In the genomic region with DNA sequence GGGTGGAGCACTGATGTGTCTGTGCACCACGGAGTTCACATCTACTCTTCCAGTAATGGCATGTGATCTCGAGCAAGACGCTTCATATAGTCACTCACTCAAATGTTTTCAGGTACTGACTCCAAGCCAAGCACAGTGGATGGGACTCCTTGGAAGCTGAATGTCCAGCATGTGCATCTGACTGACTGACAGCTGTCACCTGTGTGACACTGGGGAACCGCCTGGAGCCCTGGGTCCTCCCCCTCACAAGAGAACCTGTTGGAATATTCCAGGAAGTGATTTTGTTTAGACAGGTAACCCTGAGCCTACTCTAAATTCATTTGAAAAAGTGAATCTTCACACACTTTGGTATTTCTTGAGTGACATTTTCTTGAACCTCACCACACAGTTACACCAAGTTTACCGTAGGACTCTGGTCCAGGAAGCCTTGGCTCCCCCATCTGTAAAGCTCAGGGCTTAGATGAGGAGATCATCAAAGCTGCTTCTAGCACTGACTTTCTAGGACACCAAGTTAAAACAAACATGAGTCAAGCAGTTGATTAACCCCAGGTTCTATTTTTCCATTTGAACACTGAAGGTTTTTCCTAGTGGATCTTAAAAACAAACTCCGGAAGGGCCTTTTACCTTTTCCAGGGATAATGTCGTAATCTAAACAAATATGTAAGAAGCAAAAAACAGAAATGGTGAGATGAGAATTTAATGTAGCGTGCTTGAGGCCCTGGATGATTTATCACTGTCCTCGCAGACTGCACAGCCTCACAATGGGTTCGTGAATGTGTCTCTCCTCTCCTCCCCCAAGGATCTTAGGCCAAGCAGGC, we compare ENCODE assay signal across 1 cellular context.
TF ChIP-seq lines count a peak whose summit lies in the region.

No MANE protein-coding gene starts in this region.

TF ChIP-seq in HepG2, 621 proteins besides CTCF, POLR2A, EP300 and RAD21 (continued from another document and continues in another):
- TF ChIP-seq, protein P1, sequence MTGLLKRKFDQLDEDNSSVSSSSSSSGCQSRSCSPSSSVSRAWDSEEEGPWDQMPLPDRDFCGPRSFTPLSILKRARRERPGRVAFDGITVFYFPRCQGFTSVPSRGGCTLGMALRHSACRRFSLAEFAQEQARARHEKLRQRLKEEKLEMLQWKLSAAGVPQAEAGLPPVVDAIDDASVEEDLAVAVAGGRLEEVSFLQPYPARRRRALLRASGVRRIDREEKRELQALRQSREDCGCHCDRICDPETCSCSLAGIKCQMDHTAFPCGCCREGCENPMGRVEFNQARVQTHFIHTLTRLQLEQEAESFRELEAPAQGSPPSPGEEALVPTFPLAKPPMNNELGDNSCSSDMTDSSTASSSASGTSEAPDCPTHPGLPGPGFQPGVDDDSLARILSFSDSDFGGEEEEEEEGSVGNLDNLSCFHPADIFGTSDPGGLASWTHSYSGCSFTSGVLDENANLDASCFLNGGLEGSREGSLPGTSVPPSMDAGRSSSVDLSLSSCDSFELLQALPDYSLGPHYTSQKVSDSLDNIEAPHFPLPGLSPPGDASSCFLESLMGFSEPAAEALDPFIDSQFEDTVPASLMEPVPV (CRISPR knock-in tag; IDR thresholded peaks at IDR 0.05): no peak
- TF ChIP-seq, protein P2, sequence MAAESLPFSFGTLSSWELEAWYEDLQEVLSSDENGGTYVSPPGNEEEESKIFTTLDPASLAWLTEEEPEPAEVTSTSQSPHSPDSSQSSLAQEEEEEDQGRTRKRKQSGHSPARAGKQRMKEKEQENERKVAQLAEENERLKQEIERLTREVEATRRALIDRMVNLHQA (CRISPR knock-in tag; IDR thresholded peaks at IDR 0.05): no peak
- TF ChIP-seq HMGA1 (CRISPR knock-in tag; conservative IDR thresholded peaks at IDR 0.05) (no peak), SNRNP70 (IDR thresholded peaks at IDR 0.05; ENCODE audit: low read depth, low read length) (no peak), ZMAT3 (CRISPR knock-in tag; conservative IDR thresholded peaks at IDR 0.05) (no peak), SMARCC2 (IDR thresholded peaks at IDR 0.05) (no peak), ZNF326 (CRISPR knock-in tag; IDR thresholded peaks at IDR 0.05; ENCODE audit: borderline replicate concordance) (no peak), TEAD3 (CRISPR knock-in tag; optimal IDR thresholded peaks at IDR 0.05; ENCODE audit: borderline replicate concordance) (no peak), ZNF44 (CRISPR knock-in tag; IDR thresholded peaks at IDR 0.05) (no peak), NCOA5 (CRISPR knock-in tag; IDR thresholded peaks at IDR 0.05) (no peak), ZNF792 (CRISPR knock-in tag; IDR thresholded peaks at IDR 0.05) (no peak), KLF6 (CRISPR knock-in tag; IDR thresholded peaks at IDR 0.05) (no peak), ZKSCAN5 (CRISPR knock-in tag; IDR thresholded peaks at IDR 0.05) (no peak), ZNF441 (CRISPR knock-in tag; IDR thresholded peaks at IDR 0.05; ENCODE audit: borderline replicate concordance) (no peak), PCBP2 (optimal IDR thresholded peaks at IDR 0.05; ENCODE audit: low read depth, low read length, poor library complexity, severe bottlenecking) (no peak), TCF7 (IDR thresholded peaks at IDR 0.05; ENCODE audit: low read depth) (peak; percentile 75), ZSCAN20 (CRISPR knock-in tag; IDR thresholded peaks at IDR 0.05; ENCODE audit: borderline replicate concordance) (no peak), HNF4A (CRISPR knock-in tag; IDR thresholded peaks at IDR 0.05) (no peak), PITX1 (CRISPR knock-in tag; IDR thresholded peaks at IDR 0.05) (no peak; the same call in 1 of the 2 replicates), ZNF101 (CRISPR knock-in tag; IDR thresholded peaks at IDR 0.05; ENCODE audit: borderline replicate concordance, low read depth) (no peak), SIX1 (CRISPR knock-in tag; IDR thresholded peaks at IDR 0.05; ENCODE audit: borderline replicate concordance) (no peak), NRL (CRISPR knock-in tag; IDR thresholded peaks at IDR 0.05; ENCODE audit: borderline replicate concordance) (no peak), ELF3 (CRISPR knock-in tag; IDR thresholded peaks at IDR 0.05) (0 out of 2 replicates have a peak, but pooled peaks have one; percentile 26), CHCHD3 (CRISPR knock-in tag; IDR thresholded peaks at IDR 0.05) (no peak), ZBTB3 (CRISPR knock-in tag; IDR thresholded peaks at IDR 0.05; ENCODE audit: borderline replicate concordance, low read depth) (no peak), SIX4 (CRISPR knock-in tag; IDR thresholded peaks at IDR 0.05) (no peak), ATF7 (IDR thresholded peaks at IDR 0.05) (no peak), ATF7 (CRISPR knock-in tag; IDR thresholded peaks at IDR 0.05) (no peak), IRF2 (CRISPR knock-in tag; IDR thresholded peaks at IDR 0.05) (no peak), JUN (CRISPR knock-in tag; IDR thresholded peaks at IDR 0.05) (no peak)
- TF ChIP-seq, protein P3, sequence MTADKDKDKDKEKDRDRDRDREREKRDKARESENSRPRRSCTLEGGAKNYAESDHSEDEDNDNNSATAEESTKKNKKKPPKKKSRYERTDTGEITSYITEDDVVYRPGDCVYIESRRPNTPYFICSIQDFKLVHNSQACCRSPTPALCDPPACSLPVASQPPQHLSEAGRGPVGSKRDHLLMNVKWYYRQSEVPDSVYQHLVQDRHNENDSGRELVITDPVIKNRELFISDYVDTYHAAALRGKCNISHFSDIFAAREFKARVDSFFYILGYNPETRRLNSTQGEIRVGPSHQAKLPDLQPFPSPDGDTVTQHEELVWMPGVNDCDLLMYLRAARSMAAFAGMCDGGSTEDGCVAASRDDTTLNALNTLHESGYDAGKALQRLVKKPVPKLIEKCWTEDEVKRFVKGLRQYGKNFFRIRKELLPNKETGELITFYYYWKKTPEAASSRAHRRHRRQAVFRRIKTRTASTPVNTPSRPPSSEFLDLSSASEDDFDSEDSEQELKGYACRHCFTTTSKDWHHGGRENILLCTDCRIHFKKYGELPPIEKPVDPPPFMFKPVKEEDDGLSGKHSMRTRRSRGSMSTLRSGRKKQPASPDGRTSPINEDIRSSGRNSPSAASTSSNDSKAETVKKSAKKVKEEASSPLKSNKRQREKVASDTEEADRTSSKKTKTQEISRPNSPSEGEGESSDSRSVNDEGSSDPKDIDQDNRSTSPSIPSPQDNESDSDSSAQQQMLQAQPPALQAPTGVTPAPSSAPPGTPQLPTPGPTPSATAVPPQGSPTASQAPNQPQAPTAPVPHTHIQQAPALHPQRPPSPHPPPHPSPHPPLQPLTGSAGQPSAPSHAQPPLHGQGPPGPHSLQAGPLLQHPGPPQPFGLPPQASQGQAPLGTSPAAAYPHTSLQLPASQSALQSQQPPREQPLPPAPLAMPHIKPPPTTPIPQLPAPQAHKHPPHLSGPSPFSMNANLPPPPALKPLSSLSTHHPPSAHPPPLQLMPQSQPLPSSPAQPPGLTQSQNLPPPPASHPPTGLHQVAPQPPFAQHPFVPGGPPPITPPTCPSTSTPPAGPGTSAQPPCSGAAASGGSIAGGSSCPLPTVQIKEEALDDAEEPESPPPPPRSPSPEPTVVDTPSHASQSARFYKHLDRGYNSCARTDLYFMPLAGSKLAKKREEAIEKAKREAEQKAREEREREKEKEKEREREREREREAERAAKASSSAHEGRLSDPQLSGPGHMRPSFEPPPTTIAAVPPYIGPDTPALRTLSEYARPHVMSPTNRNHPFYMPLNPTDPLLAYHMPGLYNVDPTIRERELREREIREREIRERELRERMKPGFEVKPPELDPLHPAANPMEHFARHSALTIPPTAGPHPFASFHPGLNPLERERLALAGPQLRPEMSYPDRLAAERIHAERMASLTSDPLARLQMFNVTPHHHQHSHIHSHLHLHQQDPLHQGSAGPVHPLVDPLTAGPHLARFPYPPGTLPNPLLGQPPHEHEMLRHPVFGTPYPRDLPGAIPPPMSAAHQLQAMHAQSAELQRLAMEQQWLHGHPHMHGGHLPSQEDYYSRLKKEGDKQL (CRISPR knock-in tag; IDR thresholded peaks at IDR 0.05; ENCODE audit: low read depth): no peak
- TF ChIP-seq, protein P4, sequence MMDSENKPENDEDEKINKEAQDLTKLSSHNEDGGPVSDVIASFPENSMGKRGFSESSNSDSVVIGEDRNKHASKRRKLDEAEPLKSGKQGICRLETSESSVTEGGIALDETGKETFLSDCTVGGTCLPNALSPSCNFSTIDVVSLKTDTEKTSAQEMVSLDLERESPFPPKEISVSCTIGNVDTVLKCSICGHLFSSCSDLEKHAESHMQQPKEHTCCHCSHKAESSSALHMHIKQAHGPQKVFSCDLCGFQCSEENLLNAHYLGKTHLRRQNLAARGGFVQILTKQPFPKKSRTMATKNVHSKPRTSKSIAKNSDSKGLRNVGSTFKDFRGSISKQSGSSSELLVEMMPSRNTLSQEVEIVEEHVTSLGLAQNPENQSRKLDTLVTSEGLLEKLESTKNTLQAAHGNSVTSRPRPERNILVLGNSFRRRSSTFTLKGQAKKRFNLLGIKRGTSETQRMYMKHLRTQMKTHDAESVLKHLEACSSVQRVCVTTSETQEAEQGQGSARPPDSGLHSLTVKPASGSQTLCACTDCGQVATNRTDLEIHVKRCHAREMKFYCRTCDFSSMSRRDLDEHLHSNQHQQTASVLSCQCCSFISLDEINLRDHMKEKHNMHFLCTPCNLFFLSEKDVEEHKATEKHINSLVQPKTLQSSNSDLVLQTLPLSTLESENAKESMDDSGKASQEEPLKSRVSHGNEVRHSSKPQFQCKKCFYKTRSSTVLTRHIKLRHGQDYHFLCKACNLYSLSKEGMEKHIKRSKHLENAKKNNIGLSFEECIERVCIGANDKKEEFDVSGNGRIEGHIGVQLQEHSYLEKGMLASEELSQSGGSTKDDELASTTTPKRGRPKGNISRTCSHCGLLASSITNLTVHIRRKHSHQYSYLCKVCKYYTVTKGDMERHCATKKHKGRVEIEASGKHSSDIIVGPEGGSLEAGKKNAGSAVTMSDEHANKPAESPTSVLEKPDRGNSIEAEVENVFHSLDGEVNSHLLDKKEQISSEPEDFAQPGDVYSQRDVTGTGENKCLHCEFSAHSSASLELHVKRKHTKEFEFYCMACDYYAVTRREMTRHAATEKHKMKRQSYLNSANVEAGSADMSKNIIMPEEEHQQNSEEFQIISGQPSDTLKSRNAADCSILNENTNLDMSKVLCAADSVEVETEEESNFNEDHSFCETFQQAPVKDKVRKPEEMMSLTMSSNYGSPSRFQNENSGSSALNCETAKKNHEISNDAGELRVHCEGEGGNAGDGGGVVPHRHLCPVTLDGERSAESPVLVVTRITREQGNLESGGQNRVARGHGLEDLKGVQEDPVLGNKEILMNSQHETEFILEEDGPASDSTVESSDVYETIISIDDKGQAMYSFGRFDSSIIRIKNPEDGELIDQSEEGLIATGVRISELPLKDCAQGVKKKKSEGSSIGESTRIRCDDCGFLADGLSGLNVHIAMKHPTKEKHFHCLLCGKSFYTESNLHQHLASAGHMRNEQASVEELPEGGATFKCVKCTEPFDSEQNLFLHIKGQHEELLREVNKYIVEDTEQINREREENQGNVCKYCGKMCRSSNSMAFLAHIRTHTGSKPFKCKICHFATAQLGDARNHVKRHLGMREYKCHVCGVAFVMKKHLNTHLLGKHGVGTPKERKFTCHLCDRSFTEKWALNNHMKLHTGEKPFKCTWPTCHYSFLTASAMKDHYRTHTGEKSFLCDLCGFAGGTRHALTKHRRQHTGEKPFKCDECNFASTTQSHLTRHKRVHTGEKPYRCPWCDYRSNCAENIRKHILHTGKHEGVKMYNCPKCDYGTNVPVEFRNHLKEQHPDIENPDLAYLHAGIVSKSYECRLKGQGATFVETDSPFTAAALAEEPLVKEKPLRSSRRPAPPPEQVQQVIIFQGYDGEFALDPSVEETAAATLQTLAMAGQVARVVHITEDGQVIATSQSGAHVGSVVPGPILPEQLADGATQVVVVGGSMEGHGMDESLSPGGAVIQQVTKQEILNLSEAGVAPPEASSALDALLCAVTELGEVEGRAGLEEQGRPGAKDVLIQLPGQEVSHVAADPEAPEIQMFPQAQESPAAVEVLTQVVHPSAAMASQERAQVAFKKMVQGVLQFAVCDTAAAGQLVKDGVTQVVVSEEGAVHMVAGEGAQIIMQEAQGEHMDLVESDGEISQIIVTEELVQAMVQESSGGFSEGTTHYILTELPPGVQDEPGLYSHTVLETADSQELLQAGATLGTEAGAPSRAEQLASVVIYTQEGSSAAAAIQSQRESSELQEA (CRISPR knock-in tag; IDR thresholded peaks at IDR 0.05; ENCODE audit: not compliant biosample characterization): no peak
- TF ChIP-seq, protein P5, sequence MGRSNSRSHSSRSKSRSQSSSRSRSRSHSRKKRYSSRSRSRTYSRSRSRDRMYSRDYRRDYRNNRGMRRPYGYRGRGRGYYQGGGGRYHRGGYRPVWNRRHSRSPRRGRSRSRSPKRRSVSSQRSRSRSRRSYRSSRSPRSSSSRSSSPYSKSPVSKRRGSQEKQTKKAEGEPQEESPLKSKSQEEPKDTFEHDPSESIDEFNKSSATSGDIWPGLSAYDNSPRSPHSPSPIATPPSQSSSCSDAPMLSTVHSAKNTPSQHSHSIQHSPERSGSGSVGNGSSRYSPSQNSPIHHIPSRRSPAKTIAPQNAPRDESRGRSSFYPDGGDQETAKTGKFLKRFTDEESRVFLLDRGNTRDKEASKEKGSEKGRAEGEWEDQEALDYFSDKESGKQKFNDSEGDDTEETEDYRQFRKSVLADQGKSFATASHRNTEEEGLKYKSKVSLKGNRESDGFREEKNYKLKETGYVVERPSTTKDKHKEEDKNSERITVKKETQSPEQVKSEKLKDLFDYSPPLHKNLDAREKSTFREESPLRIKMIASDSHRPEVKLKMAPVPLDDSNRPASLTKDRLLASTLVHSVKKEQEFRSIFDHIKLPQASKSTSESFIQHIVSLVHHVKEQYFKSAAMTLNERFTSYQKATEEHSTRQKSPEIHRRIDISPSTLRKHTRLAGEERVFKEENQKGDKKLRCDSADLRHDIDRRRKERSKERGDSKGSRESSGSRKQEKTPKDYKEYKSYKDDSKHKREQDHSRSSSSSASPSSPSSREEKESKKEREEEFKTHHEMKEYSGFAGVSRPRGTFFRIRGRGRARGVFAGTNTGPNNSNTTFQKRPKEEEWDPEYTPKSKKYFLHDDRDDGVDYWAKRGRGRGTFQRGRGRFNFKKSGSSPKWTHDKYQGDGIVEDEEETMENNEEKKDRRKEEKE (IDR thresholded peaks at IDR 0.05): no peak
- TF ChIP-seq, protein P6, sequence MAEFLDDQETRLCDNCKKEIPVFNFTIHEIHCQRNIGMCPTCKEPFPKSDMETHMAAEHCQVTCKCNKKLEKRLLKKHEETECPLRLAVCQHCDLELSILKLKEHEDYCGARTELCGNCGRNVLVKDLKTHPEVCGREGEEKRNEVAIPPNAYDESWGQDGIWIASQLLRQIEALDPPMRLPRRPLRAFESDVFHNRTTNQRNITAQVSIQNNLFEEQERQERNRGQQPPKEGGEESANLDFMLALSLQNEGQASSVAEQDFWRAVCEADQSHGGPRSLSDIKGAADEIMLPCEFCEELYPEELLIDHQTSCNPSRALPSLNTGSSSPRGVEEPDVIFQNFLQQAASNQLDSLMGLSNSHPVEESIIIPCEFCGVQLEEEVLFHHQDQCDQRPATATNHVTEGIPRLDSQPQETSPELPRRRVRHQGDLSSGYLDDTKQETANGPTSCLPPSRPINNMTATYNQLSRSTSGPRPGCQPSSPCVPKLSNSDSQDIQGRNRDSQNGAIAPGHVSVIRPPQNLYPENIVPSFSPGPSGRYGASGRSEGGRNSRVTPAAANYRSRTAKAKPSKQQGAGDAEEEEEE (CRISPR knock-in tag; IDR thresholded peaks at IDR 0.05; ENCODE audit: borderline replicate concordance): no peak
- TF ChIP-seq, protein P7, sequence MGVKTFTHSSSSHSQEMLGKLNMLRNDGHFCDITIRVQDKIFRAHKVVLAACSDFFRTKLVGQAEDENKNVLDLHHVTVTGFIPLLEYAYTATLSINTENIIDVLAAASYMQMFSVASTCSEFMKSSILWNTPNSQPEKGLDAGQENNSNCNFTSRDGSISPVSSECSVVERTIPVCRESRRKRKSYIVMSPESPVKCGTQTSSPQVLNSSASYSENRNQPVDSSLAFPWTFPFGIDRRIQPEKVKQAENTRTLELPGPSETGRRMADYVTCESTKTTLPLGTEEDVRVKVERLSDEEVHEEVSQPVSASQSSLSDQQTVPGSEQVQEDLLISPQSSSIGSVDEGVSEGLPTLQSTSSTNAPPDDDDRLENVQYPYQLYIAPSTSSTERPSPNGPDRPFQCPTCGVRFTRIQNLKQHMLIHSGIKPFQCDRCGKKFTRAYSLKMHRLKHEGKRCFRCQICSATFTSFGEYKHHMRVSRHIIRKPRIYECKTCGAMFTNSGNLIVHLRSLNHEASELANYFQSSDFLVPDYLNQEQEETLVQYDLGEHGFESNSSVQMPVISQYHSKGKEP (CRISPR knock-in tag; IDR thresholded peaks at IDR 0.05): no peak
